In genomic region chr13:94579063-94579462, GRCh38 we compare ENCODE assay signal across 1 cellular context.
TF ChIP-seq lines count a peak whose summit lies in the region.

No MANE protein-coding gene starts in this region.

TF ChIP-seq in HepG2, 621 proteins besides CTCF, POLR2A, EP300 and RAD21 (continued from another document):
- TF ChIP-seq, protein P1, sequence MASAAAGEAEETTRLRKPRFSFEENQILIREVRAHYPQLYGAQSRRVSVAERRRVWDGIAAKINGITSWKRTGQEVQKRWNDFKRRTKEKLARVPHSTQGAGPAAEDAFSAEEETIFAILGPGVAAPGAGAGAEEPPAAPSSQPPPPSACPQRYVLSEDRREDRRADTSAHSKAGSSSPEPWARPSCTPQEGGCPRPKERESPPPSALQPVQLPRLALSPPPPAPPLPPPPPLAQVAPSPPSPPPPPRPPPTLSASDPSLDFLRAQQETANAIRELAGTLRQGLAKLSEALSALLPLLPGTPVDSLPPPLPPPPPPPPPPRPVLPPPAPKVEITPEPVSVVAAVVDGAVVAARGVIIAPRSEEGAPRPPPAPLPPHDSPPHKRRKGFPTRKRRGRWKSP (CRISPR knock-in tag; IDR thresholded peaks at IDR 0.05) = no peak
- TF ChIP-seq, protein P2, sequence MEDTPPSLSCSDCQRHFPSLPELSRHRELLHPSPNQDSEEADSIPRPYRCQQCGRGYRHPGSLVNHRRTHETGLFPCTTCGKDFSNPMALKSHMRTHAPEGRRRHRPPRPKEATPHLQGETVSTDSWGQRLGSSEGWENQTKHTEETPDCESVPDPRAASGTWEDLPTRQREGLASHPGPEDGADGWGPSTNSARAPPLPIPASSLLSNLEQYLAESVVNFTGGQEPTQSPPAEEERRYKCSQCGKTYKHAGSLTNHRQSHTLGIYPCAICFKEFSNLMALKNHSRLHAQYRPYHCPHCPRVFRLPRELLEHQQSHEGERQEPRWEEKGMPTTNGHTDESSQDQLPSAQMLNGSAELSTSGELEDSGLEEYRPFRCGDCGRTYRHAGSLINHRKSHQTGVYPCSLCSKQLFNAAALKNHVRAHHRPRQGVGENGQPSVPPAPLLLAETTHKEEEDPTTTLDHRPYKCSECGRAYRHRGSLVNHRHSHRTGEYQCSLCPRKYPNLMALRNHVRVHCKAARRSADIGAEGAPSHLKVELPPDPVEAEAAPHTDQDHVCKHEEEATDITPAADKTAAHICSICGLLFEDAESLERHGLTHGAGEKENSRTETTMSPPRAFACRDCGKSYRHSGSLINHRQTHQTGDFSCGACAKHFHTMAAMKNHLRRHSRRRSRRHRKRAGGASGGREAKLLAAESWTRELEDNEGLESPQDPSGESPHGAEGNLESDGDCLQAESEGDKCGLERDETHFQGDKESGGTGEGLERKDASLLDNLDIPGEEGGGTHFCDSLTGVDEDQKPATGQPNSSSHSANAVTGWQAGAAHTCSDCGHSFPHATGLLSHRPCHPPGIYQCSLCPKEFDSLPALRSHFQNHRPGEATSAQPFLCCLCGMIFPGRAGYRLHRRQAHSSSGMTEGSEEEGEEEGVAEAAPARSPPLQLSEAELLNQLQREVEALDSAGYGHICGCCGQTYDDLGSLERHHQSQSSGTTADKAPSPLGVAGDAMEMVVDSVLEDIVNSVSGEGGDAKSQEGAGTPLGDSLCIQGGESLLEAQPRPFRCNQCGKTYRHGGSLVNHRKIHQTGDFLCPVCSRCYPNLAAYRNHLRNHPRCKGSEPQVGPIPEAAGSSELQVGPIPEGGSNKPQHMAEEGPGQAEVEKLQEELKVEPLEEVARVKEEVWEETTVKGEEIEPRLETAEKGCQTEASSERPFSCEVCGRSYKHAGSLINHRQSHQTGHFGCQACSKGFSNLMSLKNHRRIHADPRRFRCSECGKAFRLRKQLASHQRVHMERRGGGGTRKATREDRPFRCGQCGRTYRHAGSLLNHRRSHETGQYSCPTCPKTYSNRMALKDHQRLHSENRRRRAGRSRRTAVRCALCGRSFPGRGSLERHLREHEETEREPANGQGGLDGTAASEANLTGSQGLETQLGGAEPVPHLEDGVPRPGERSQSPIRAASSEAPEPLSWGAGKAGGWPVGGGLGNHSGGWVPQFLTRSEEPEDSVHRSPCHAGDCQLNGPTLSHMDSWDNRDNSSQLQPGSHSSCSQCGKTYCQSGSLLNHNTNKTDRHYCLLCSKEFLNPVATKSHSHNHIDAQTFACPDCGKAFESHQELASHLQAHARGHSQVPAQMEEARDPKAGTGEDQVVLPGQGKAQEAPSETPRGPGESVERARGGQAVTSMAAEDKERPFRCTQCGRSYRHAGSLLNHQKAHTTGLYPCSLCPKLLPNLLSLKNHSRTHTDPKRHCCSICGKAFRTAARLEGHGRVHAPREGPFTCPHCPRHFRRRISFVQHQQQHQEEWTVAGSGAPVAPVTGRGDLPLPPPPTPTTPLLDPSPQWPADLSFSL (CRISPR knock-in tag; IDR thresholded peaks at IDR 0.05) = no peak
- no peak for TF ChIP-seq ZNF800 (CRISPR knock-in tag; IDR thresholded peaks at IDR 0.05)
- no peak for TF ChIP-seq SRSF4 (IDR thresholded peaks at IDR 0.05; ENCODE audit: low read depth, low read length, poor library complexity, severe bottlenecking)
